Comparison of ENCODE assay signal across 8 cellular contexts in the genomic region with DNA sequence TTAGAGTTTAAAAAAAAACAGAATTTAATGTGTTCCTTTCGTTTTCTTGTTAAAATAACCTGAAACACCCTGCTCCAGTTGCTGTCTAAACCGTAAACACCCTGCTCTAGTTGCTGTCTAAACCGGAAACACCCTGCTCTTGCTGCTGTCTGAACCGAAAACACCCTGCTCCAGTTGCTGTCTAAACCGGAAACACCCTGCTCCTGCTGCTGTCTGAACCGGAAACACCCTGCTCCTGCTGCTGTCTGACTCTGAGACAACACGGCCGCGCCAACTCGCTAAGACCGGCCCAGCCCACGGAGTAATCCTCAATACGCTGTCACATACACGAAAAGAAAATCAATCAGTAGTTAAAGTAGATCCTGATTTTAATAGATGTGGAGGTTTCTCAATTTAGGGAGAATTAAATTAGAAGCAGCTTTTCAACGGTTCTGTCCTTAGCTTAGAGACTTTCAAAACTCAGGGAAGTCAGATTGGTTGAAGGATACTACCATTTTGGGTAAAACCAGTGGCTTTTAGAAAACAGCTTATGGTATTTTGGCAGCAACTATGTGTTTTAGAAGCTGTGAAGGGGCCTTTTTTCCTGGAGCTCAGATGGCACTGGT.
DNase-seq lines count a peak whose midpoint lies in the region; ATAC-seq and TF ChIP-seq lines count a peak whose summit lies in the region.

No MANE protein-coding gene starts in this region.

- no peaks in the 10 kb centered on the region for H3K27me3 ChIP-seq in ectodermal cell (ENCODE audit: control insufficient read depth, insufficient read depth, low read length, poor library complexity, severe bottlenecking)
- no peaks in the 10 kb centered on the region for H3K27me3 ChIP-seq in thoracic aorta (replicated peaks; ENCODE audit: insufficient read depth)

- TF ChIP-seq CTCF in thoracic aorta (IDR thresholded peaks at IDR 0.05), result no peak

- 94 to 95% methylated on average over 15 of the region's 15 CpGs for WGBS in ectodermal cell, 2 experiments

- H3K4me1 ChIP-seq in ectodermal cell (ENCODE audit: control insufficient read depth, insufficient read depth, low read length), result peaks cover 16% of the 10 kb centered on the region
- H3K4me1 ChIP-seq in thoracic aorta (ENCODE audit: control insufficient read depth in 1 of 2, low read depth in 2 of 2), result peaks cover 0 to 3% of the 10 kb centered on the region in 2 donors

- H3K27ac ChIP-seq in ectodermal cell (ENCODE audit: insufficient read depth, low read depth, low read length, poor library complexity, severe bottlenecking) (peak overlapping the region; percentile 9), thoracic aorta (peak overlapping the region in 1 of 2 donors; percentile 57)

- H3K4me3 ChIP-seq in ectodermal cell (ENCODE audit: insufficient read depth, low read depth, low read length), result no peak overlapping the region
- H3K4me3 ChIP-seq in thoracic aorta, result peak overlapping the region; percentile 18

- peak; percentile 80 for DNase-seq in activated CD4-positive, alpha-beta T cell treated with anti-CD3 and anti-CD28 coated beads for 48 hours
- DNase-seq in non-pigmented ciliary epithelial cell (ENCODE audit: low read depth), result peak; percentile 18
- DNase-seq in thoracic aorta (ENCODE audit: low spot score), result no peak
- DNase-seq in ecto neural progenitor cell (ENCODE audit: low spot score), result no peak
- DNase-seq in SW480 (ENCODE audit: low spot score), result no peak

- H3K9me3 ChIP-seq in ectodermal cell (ENCODE audit: control insufficient read depth, low read length), result no peaks in the 10 kb centered on the region
- H3K9me3 ChIP-seq in thoracic aorta, result no peaks in the 10 kb centered on the region

- H3K36me3 ChIP-seq in ectodermal cell (ENCODE audit: control insufficient read depth, insufficient read depth, low read length) (no peaks in the 10 kb centered on the region), thoracic aorta (no peaks in the 10 kb centered on the region)

- ATAC-seq in GM19395 (IDR thresholded peaks at IDR 0.05; ENCODE audit: unreplicated experiment) (peak; percentile 99), HG03432 (IDR thresholded peaks at IDR 0.05; ENCODE audit: unreplicated experiment) (peak; percentile 94), thoracic aorta (ENCODE audit: insufficient number of reproducible peaks, low FRiP score, low read depth) (no peak)

Comparison
In these comparisons a context has a peak if more than half of its experiments do, and no peak if none do; other contexts are left out.
1. DNase-seq: peak in activated CD4-positive, alpha-beta T cell treated with anti-CD3 and anti-CD28 coated beads for 48 hours (single experiment) and non-pigmented ciliary epithelial cell (single experiment); none in thoracic aorta (single experiment), ecto neural progenitor cell (single experiment) and SW480 (single experiment).